13 cellular contexts compared by ENCODE assay signal in the genomic region with DNA sequence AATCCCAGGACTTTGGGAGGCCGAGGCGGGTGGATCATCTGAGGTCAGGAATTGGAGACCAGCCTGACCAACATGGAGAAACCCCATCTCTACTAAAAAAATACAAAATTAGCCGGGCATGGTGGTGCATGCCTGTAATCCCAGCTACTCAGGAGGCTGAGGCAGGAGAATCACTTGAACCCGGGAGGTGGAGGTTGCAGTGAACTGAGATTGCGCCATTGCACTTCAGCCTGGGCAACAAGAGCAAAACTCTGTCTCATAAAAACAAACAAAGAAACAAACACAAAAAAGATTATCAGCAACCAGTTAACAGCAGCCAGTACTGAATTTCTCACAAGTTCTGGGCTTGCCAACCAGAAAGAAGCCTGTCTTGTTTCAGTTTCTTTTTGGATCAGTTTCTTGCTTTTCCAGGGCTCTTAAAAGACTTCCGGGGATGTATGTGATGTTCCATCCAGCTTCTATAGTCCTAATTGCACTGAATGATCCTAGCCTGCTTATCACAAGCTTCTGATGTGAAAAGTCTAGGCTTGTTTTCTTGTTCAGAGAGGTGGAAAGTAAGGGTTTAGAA. TPM values are rescaled to one million over a fixed set of nuclear protein-coding genes. Genes with fewer than 3 reads are reported as not detected.
DNase-seq lines count a peak whose midpoint lies in the region; ATAC-seq, FAIRE-seq and TF ChIP-seq lines count a peak whose summit lies in the region.
"Not testable (repeated sequence)": the region's sequence is repeated elsewhere in the genome, so short reads cannot be mapped to it uniquely, and the experiment has no call there.
"Had no signal": no experiment of that assay in that cellular context is flagged by ENCODE, and none has a peak within 500 bp of the region (broad histone marks: within the 10 kb centered on the region; RNA-seq: fewer than 3 reads in every experiment).

No MANE protein-coding gene starts in this region.

- intact Hi-C loops in CD4-positive, alpha-beta memory T cell (cut with micrococcal nuclease); ascending aorta (cut with DNase I); esophagus muscularis mucosa (cut with DNase I); right lobe of liver (cut with DNase I); pancreas (cut with DNase I): not testable (repeated sequence)
- intact Hi-C loops in activated CD4-positive, alpha-beta memory T cell treated with anti-CD3 and anti-CD28 coated beads for 36 hours (cut with micrococcal nuclease), result loop anchor here (2.0 kb wide), 1 partner anchor 153 kb away; no protein-coding TSS in a partner anchor

- H3K9me2 ChIP-seq in OCI-LY1 (ENCODE audit: low read depth, low read length), result not testable (repeated sequence)

- 0 out of 2 replicates have a peak overlapping the region, but pooled peaks have one; percentile 26 for H3K9ac ChIP-seq in OCI-LY1 (ENCODE audit: low read length)

- not testable (repeated sequence) for H3F3A ChIP-seq in OCI-LY1 (ENCODE audit: insufficient read depth, low read length)

- CTCF ChIA-PET in CD4-positive, alpha-beta memory T cell (lab: Charles Lee; ENCODE audit: partially characterized antibody), result interaction anchor here (0.9 to 4.0 kb wide), 2 partner anchors 21 to 28 kb away, joined by 3 to 10 read pairs; no protein-coding TSS in a partner anchor
- CTCF ChIA-PET in activated CD4-positive, alpha-beta memory T cell treated with anti-CD3 and anti-CD28 coated beads for 36 hours (lab: Charles Lee), result interaction anchor here (1.1 to 1.9 kb wide), 2 partner anchors 48 to 135 kb away, joined by 3 to 7 read pairs; no protein-coding TSS in a partner anchor

- peak overlapping the region in 4 of 8 donors; percentile 4 to 56 (median 40) for H3K4me3 Mint-ChIP-seq in CD4-positive, alpha-beta memory T cell
- H3K4me3 Mint-ChIP-seq in activated CD4-positive, alpha-beta memory T cell treated with anti-CD3 and anti-CD28 coated beads for 36 hours, result not testable (repeated sequence)

- not testable (repeated sequence) for H4K20me1 ChIP-seq in OCI-LY1 (ENCODE audit: insufficient read depth, low read length)

- not testable (repeated sequence) for H3K4me3 ChIP-seq in CD4-positive, alpha-beta memory T cell (ENCODE audit: low read length in 2 of 2); OCI-LY1 (ENCODE audit: low read depth, low read length, poor library complexity, severe bottlenecking); ascending aorta; esophagus muscularis mucosa; pancreas; tibial nerve
- H3K4me3 ChIP-seq in right lobe of liver, result peak overlapping the region in 1 of 3 donors; percentile 2

- not testable (repeated sequence) for H3K36me3 Mint-ChIP-seq in CD4-positive, alpha-beta memory T cell; activated CD4-positive, alpha-beta memory T cell treated with anti-CD3 and anti-CD28 coated beads for 36 hours

- not testable (repeated sequence) for H3K36me3 ChIP-seq in CD4-positive, alpha-beta memory T cell (ENCODE audit: insufficient read depth, low read length); OCI-LY1 (ENCODE audit: insufficient read depth, low read length); ascending aorta; esophagus muscularis mucosa; right lobe of liver; pancreas; tibial nerve

- H3K27me3 Mint-ChIP-seq in CD4-positive, alpha-beta memory T cell; activated CD4-positive, alpha-beta memory T cell treated with anti-CD3 and anti-CD28 coated beads for 36 hours: not testable (repeated sequence)

- not testable (repeated sequence) for H3K27ac ChIP-seq in CD4-positive, alpha-beta memory T cell (ENCODE audit: low read depth, low read length)
- peak overlapping the region; percentile 71 for H3K27ac ChIP-seq in OCI-LY1 (ENCODE audit: low read depth, low read length, poor library complexity, severe bottlenecking)
- peak overlapping the region; percentile 42 to 65 for H3K27ac ChIP-seq in ascending aorta
- H3K27ac ChIP-seq in esophagus muscularis mucosa (replicated peaks in 1 of 4), result peak overlapping the region in 3 of 4 donors; percentile 14 to 40 (median 32)
- peak overlapping the region; percentile 56 to 89 (median 72) for H3K27ac ChIP-seq in right lobe of liver
- peak overlapping the region in 3 of 4 donors; percentile 27 to 76 (median 49) for H3K27ac ChIP-seq in pancreas
- peak overlapping the region in 3 of 4 donors; percentile 29 to 76 (median 61) for H3K27ac ChIP-seq in tibial nerve

- H3K27me3 ChIP-seq in CD4-positive, alpha-beta memory T cell (ENCODE audit: insufficient read depth, low read length); OCI-LY1 (ENCODE audit: insufficient read depth, low read length); ascending aorta; esophagus muscularis mucosa; right lobe of liver; pancreas; tibial nerve: not testable (repeated sequence)

- FAIRE-seq in pancreas (lab: Jason Lieb, UNC), result not testable (repeated sequence)

- POLR2A ChIA-PET in CD4-positive, alpha-beta memory T cell (lab: Charles Lee; ENCODE audit: partially characterized antibody), result interaction anchor here (0.6 to 1.1 kb wide), 4 partner anchors 79 to 264 kb away, joined by 3 to 4 read pairs (median 4); partner anchors contain the start of gene TARBP2
- POLR2A ChIA-PET in activated CD4-positive, alpha-beta memory T cell treated with anti-CD3 and anti-CD28 coated beads for 36 hours (lab: Charles Lee), result not testable (repeated sequence)

- H3K27ac Mint-ChIP-seq in CD4-positive, alpha-beta memory T cell, result peak overlapping the region; percentile 22 to 98 (median 83)
- H3K27ac Mint-ChIP-seq in activated CD4-positive, alpha-beta memory T cell treated with anti-CD3 and anti-CD28 coated beads for 36 hours, result peak overlapping the region; percentile 77

- not testable (repeated sequence) for H3K9me3 Mint-ChIP-seq in CD4-positive, alpha-beta memory T cell; activated CD4-positive, alpha-beta memory T cell treated with anti-CD3 and anti-CD28 coated beads for 36 hours

- not testable (repeated sequence) for H3K9me3 ChIP-seq in CD4-positive, alpha-beta memory T cell (ENCODE audit: control insufficient read depth in 1 of 2, low read length in 2 of 2); OCI-LY1 (ENCODE audit: low read length); ascending aorta; esophagus muscularis mucosa; right lobe of liver; pancreas; tibial nerve

- not testable (repeated sequence) for H3K79me2 ChIP-seq in OCI-LY1 (ENCODE audit: insufficient read depth, low read length)

- not testable (repeated sequence) for TF ChIP-seq EP300 in esophagus muscularis mucosa (IDR thresholded peaks at IDR 0.05); tibial nerve (IDR thresholded peaks at IDR 0.05)

- 85% methylated on average over 6 of the region's 6 CpGs for WGBS in esophagus muscularis mucosa
- 48% methylated on average over 6 of the region's 6 CpGs for WGBS in right lobe of liver (ENCODE audit: insufficient coverage, low coverage, low lambda C conversion rate, missing lambda C conversion rate)
- WGBS in pancreas, 2 donors, result 63 to 70% methylated on average over 6 of the region's 6 CpGs
- 73 to 78% methylated on average over 6 of the region's 6 CpGs for WGBS in tibial nerve, 2 donors

- H3K4me1 ChIP-seq in CD4-positive, alpha-beta memory T cell (ENCODE audit: insufficient read depth, low read length), result peaks cover 34% of the 10 kb centered on the region
- peaks cover 31% of the 10 kb centered on the region for H3K4me1 ChIP-seq in OCI-LY1 (ENCODE audit: insufficient read depth, low read length, severe bottlenecking)
- H3K4me1 ChIP-seq in ascending aorta, result peaks cover 4 to 21% of the 10 kb centered on the region in 2 donors
- H3K4me1 ChIP-seq in esophagus muscularis mucosa, result peaks cover 19 to 35% (median 28%) of the 10 kb centered on the region in 4 donors
- peaks cover 0 to 14% (median 1%) of the 10 kb centered on the region in 4 donors for H3K4me1 ChIP-seq in right lobe of liver
- peaks cover 11 to 32% (median 21%) of the 10 kb centered on the region in 3 donors for H3K4me1 ChIP-seq in pancreas
- peaks cover 0 to 39% (median 20%) of the 10 kb centered on the region in 4 donors for H3K4me1 ChIP-seq in tibial nerve

- DNase-seq in CD4-positive, alpha-beta memory T cell; activated CD4-positive, alpha-beta memory T cell treated with anti-CD3 and anti-CD28 coated beads for 36 hours; ascending aorta (ENCODE audit: low spot score in 2 of 2); esophagus muscularis mucosa (ENCODE audit: extremely low spot score); tibial nerve (ENCODE audit: low spot score in 2 of 2): not testable (repeated sequence)
- peak in 1 of 3 donors; percentile 20 for DNase-seq in right lobe of liver
- DNase-seq in pancreas, result peak in 1 of 6 donors; percentile 13

- peaks cover 9 to 32% (median 23%) of the 10 kb centered on the region in 4 donors for H3K4me1 Mint-ChIP-seq in CD4-positive, alpha-beta memory T cell
- H3K4me1 Mint-ChIP-seq in activated CD4-positive, alpha-beta memory T cell treated with anti-CD3 and anti-CD28 coated beads for 36 hours (ENCODE audit: low read depth), result peaks cover 24% of the 10 kb centered on the region

- ATAC-seq in right lobe of liver, result peak in 2 of 4 donors; percentile 1 to 2
- not testable (repeated sequence) for ATAC-seq in pancreas

- H3K4me2 ChIP-seq in OCI-LY1 (ENCODE audit: low read length), result not testable (repeated sequence)

- H2AFZ ChIP-seq in OCI-LY1 (ENCODE audit: low read length), result 0 out of 2 replicates have a peak overlapping the region, but pooled peaks have one; percentile 92

- not testable (repeated sequence) for TF ChIP-seq POLR2A in esophagus muscularis mucosa (IDR thresholded peaks at IDR 0.05; ENCODE audit: low read depth); right lobe of liver (IDR thresholded peaks at IDR 0.05); tibial nerve (IDR thresholded peaks at IDR 0.05)

- not testable (repeated sequence) for TF ChIP-seq CTCF in OCI-LY1 (IDR thresholded peaks at IDR 0.05; ENCODE audit: low read length); ascending aorta (IDR thresholded peaks at IDR 0.05); esophagus muscularis mucosa (IDR thresholded peaks at IDR 0.05); right lobe of liver (IDR thresholded peaks at IDR 0.05); pancreas (IDR thresholded peaks at IDR 0.05); tibial nerve (IDR thresholded peaks at IDR 0.05)

RNA-seq across cellular contexts. Expression of gene SP1, which starts 6.3 kb away (rescaled TPM):
- 100 to 1,000 TPM; 109 to 110 TPM for total RNA-seq in CD4-positive, alpha-beta memory T cell
- 10 to 100 TPM in 1 of 2 donors, 1 to 10 TPM in 1; 4.3 to 10.6 TPM for polyA plus RNA-seq in CD4-positive, alpha-beta memory T cell
- 10 to 100 TPM; 66.1 to 72.8 TPM for total RNA-seq in activated CD4-positive, alpha-beta memory T cell treated with anti-CD3 and anti-CD28 coated beads for 36 hours
- total RNA-seq in ascending aorta (49.0 TPM), esophagus muscularis mucosa (10 to 100 TPM; 54.0 to 85.7 (median 72.2) TPM), right lobe of liver (10 to 100 TPM; 20.3 to 29.2 (median 23.9) TPM), pancreas (10 to 100 TPM; 25.1 to 48.4 (median 32.5) TPM), tibial nerve (10 to 100 TPM; 45.3 to 81.5 (median 65.0) TPM)
- polyA plus RNA-seq in pancreas, result 10 to 100 TPM in 1 of 2 donors, 1 to 10 TPM in 1; 8.4 to 10.8 TPM

RNA-seq across cellular contexts. Expression of gene SP7, which starts 37.5 kb away (rescaled TPM):
- total RNA-seq in CD4-positive, alpha-beta memory T cell, result not detected
- polyA plus RNA-seq in CD4-positive, alpha-beta memory T cell, result not detected
- not detected for total RNA-seq in activated CD4-positive, alpha-beta memory T cell treated with anti-CD3 and anti-CD28 coated beads for 36 hours
- total RNA-seq in ascending aorta, result not detected
- not detected for total RNA-seq in esophagus muscularis mucosa
- not detected for total RNA-seq in right lobe of liver
- not detected for total RNA-seq in pancreas
- polyA plus RNA-seq in pancreas, result not detected
- total RNA-seq in tibial nerve, result under 1 TPM in 1 of 4 donors, not detected in 3; 0.21 TPM
- total RNA-seq: dermis blood vessel endothelial cell, renal cortical epithelial cell, SJSA1, subcutaneous adipose tissue had no signal
- polyA plus RNA-seq: aorta had no signal

RNA-seq across cellular contexts. Expression of gene AMHR2, which starts 50.0 kb away (rescaled TPM):
- not detected for total RNA-seq in CD4-positive, alpha-beta memory T cell
- not detected for polyA plus RNA-seq in CD4-positive, alpha-beta memory T cell
- not detected for total RNA-seq in activated CD4-positive, alpha-beta memory T cell treated with anti-CD3 and anti-CD28 coated beads for 36 hours
- total RNA-seq in ascending aorta (not detected), esophagus muscularis mucosa (under 1 TPM in 2 of 4 donors, not detected in 2; 0.33 to 0.92 TPM), right lobe of liver (under 1 TPM; 0.09 to 0.74 (median 0.48) TPM), pancreas (1 to 10 TPM; 1.7 to 8.1 (median 3.0) TPM), tibial nerve (not detected)
- polyA plus RNA-seq in pancreas, result 1 to 10 TPM; 2.5 to 2.9 TPM
- total RNA-seq: aorta, dermis blood vessel endothelial cell, renal cortical epithelial cell, SJSA1 had no signal

RNA-seq across cellular contexts. Expression of gene AAAS, which starts 52.2 kb away (rescaled TPM):
- 10 to 100 TPM; 63.6 to 66.5 TPM for total RNA-seq in CD4-positive, alpha-beta memory T cell
- polyA plus RNA-seq in CD4-positive, alpha-beta memory T cell, result 10 to 100 TPM; 32.5 to 47.8 TPM
- total RNA-seq in activated CD4-positive, alpha-beta memory T cell treated with anti-CD3 and anti-CD28 coated beads for 36 hours, result 10 to 100 TPM; 74.5 to 80.7 TPM
- total RNA-seq in ascending aorta (21.2 TPM), esophagus muscularis mucosa (10 to 100 TPM; 35.1 to 46.2 (median 38.3) TPM), right lobe of liver (10 to 100 TPM; 22.0 to 29.1 (median 26.7) TPM), pancreas (10 to 100 TPM; 18.6 to 37.0 (median 22.6) TPM), tibial nerve (10 to 100 TPM; 55.5 to 76.8 (median 64.5) TPM)
- 10 to 100 TPM; 51.7 to 61.1 TPM for polyA plus RNA-seq in pancreas
